In genomic region chr7:51607447-51607846, GRCh38 we compare ENCODE assay signal across 16 cellular contexts.
"Had no signal": no experiment of that assay in that cellular context is flagged by ENCODE, and none has a peak within 500 bp of the region (broad histone marks: within the 10 kb centered on the region; RNA-seq: fewer than 3 reads in every experiment).

No MANE protein-coding gene starts in this region.

- H3K27ac Mint-ChIP-seq: stimulated activated naive B cell treated with anti-CD40 and anti-IgM and Interleukin-4, amounts not matched to agents 10 μg/mL and 1 μg/mL and 100 μg/mL, for 72 hours; stimulated activated naive CD8-positive, alpha-beta T cell treated with anti-CD3 and anti-CD28 coated beads, Interleukin-15, amount 100 ng/mL, for 72 hours had no signal

- H3K27me3 Mint-ChIP-seq: naive B cell; stimulated activated naive B cell treated with anti-CD40 and anti-IgM and Interleukin-4, amounts not matched to agents 10 μg/mL and 1 μg/mL and 100 μg/mL, for 72 hours; stimulated activated naive CD8-positive, alpha-beta T cell treated with anti-CD3 and anti-CD28 coated beads, Interleukin-15, amount 100 ng/mL, for 72 hours had no signal

- ATAC-seq: heart left ventricle; stimulated activated naive B cell treated with anti-CD40 and anti-IgM and Interleukin-4, amounts not matched to agents 10 μg/mL and 1 μg/mL and 100 μg/mL, for 72 hours; upper lobe of right lung had no signal

- H3K27me3 ChIP-seq: heart left ventricle, neutrophil, right atrium auricular region, testis, tibial nerve, upper lobe of right lung had no signal

- H3K36me3 Mint-ChIP-seq: naive B cell; stimulated activated naive B cell treated with anti-CD40 and anti-IgM and Interleukin-4, amounts not matched to agents 10 μg/mL and 1 μg/mL and 100 μg/mL, for 72 hours had no signal

- H3K4me1 ChIP-seq: heart left ventricle, right atrium auricular region, testis, tibial nerve, upper lobe of right lung had no signal

- H3K9me3 ChIP-seq: neutrophil, right atrium auricular region, testis, upper lobe of right lung had no signal

- H3K4me3 ChIP-seq: coronary artery, heart left ventricle, right atrium auricular region, testis, tibial nerve, upper lobe of right lung had no signal

- DNase-seq: effector CD4-positive, alpha-beta T cell; heart left ventricle; hypothalamus; kidney glomerular epithelial cell; mesendoderm; naive B cell; posterior cingulate gyrus; stimulated activated CD4-positive, alpha-beta T cell treated with anti-CD3 and anti-CD28 coated beads, Interleukin-4, amount 100 ng/mL, for 4 hours; stimulated activated naive B cell treated with anti-CD40 and anti-IgM and Interleukin-4, amounts not matched to agents 10 μg/mL and 1 μg/mL and 100 μg/mL, for 72 hours; stimulated activated naive CD8-positive, alpha-beta T cell treated with anti-CD3 and anti-CD28 coated beads, Interleukin-15, amount 100 ng/mL, for 72 hours; testis; upper lobe of right lung had no signal

- H3K4me1 Mint-ChIP-seq: naive B cell; stimulated activated naive B cell treated with anti-CD40 and anti-IgM and Interleukin-4, amounts not matched to agents 10 μg/mL and 1 μg/mL and 100 μg/mL, for 72 hours; stimulated activated naive CD8-positive, alpha-beta T cell treated with anti-CD3 and anti-CD28 coated beads, Interleukin-15, amount 100 ng/mL, for 72 hours had no signal

- H3K27ac ChIP-seq: coronary artery, heart left ventricle, neutrophil, right atrium auricular region, testis, tibial nerve, upper lobe of right lung had no signal

- H3K36me3 ChIP-seq: heart left ventricle, neutrophil, right atrium auricular region, tibial nerve, upper lobe of right lung had no signal

- H3K4me3 Mint-ChIP-seq: naive B cell; stimulated activated naive B cell treated with anti-CD40 and anti-IgM and Interleukin-4, amounts not matched to agents 10 μg/mL and 1 μg/mL and 100 μg/mL, for 72 hours; stimulated activated naive CD8-positive, alpha-beta T cell treated with anti-CD3 and anti-CD28 coated beads, Interleukin-15, amount 100 ng/mL, for 72 hours had no signal
